ENCODE assay signal across 9 cellular contexts in genomic region chr2:10935953-10936942, GRCh38. TPM values are rescaled to one million over a fixed set of nuclear protein-coding genes. Genes with fewer than 3 reads are reported as not detected.
DNase-seq lines count a peak whose midpoint lies in the region; ATAC-seq, FAIRE-seq and TF ChIP-seq lines count a peak whose summit lies in the region.
"Had no signal": no experiment of that assay in that cellular context is flagged by ENCODE, and none has a peak within 500 bp of the region (broad histone marks: within the 10 kb centered on the region; RNA-seq: fewer than 3 reads in every experiment).

No MANE protein-coding gene starts in this region.

- H3K4me3 ChIP-seq in IMR-90 (ENCODE audit: insufficient read depth, low read depth, low read length) (no peak overlapping the region), K562 (no peak overlapping the region), HepG2 (replicated peaks in 1 of 3; ENCODE audit: insufficient read depth in 1 of 3, low read depth in 2 of 3, low read length in 3 of 3) (no peak overlapping the region), spleen (no peak overlapping the region)

- H3K23ac ChIP-seq in IMR-90 (ENCODE audit: low read depth, low read length) = peak overlapping the region; percentile 92

- TF ChIP-seq RAD21 in IMR-90 (IDR thresholded peaks at IDR 0.05; ENCODE audit: low read length) (peak; percentile 41; the same call in 1 of the 2 replicates), K562 (CRISPR knock-in tag; conservative IDR thresholded peaks at IDR 0.05 in 1 of 2, IDR thresholded peaks at IDR 0.05 in 1 of 2) (no peak), HepG2 (CRISPR knock-in tag; IDR thresholded peaks at IDR 0.05) (peak; percentile 27; the same call in 1 of the 2 replicates)

- H2BK20ac ChIP-seq in IMR-90 (ENCODE audit: low read depth, low read length) = peak overlapping the region; percentile 99

- H2AK9ac ChIP-seq in IMR-90 (replicated peaks; ENCODE audit: low read depth, low read length, poor library complexity) = peak overlapping the region; percentile 70

- H2BK15ac ChIP-seq in IMR-90 (ENCODE audit: low read depth, low read length) = peak overlapping the region; percentile 98

- peak overlapping the region; percentile 99 for H2BK120ac ChIP-seq in IMR-90 (ENCODE audit: low read depth, low read length)

- H4K8ac ChIP-seq in IMR-90 (ENCODE audit: low read depth in 2 of 2, low read length in 2 of 2) = peak overlapping the region; percentile 37 to 88

- BruUV-seq in IMR-90 (replicated peaks; lab: Mats Ljungman, UMichigan) (no TSS peak), K562 (replicated peaks; lab: Mats Ljungman, UMichigan) (no TSS peak), HepG2 (replicated peaks; lab: Mats Ljungman, UMichigan) (no TSS peak)

- peak overlapping the region; percentile 97 for H4K91ac ChIP-seq in IMR-90 (ENCODE audit: insufficient read depth, low read depth, low read length)

- FAIRE-seq in K562 (lab: Jason Lieb, UNC) (no peak), HepG2 (lab: Jason Lieb, UNC) (peak; percentile 99)

- H3K79me2 ChIP-seq in K562 (ENCODE audit: control insufficient read depth, insufficient read depth, low read length) (no peaks in the 10 kb centered on the region), HepG2 (ENCODE audit: insufficient read depth, low read length) (no peaks in the 10 kb centered on the region)

- H2BK5ac ChIP-seq in IMR-90 (ENCODE audit: low read depth, low read length, poor library complexity, severe bottlenecking) = peak overlapping the region; percentile 93

- peaks cover 0 to 23% of the 10 kb centered on the region in 2 experiments; a peak in 2 of 4 replicates for H3K79me1 ChIP-seq in IMR-90 (ENCODE audit: low read depth in 1 of 2, low read length in 2 of 2)

- 0 out of 2 replicates have a peak, but pooled peaks have one; percentile 49 for TF ChIP-seq POLR2A in IMR-90 (IDR thresholded peaks at IDR 0.05; ENCODE audit: low read depth, low read length)
- no peak for TF ChIP-seq POLR2A in K562 (conservative IDR thresholded peaks at IDR 0.05)
- TF ChIP-seq POLR2A in HepG2 (IDR thresholded peaks at IDR 0.05; ENCODE audit: insufficient read depth in 1 of 2, low read depth in 2 of 2, low read length in 2 of 2) = no peak
- no peak for TF ChIP-seq POLR2A in spleen (IDR thresholded peaks at IDR 0.05)

- H3K27me3 ChIP-seq in IMR-90 (ENCODE audit: control insufficient read depth, insufficient read depth, low read length) (no peaks in the 10 kb centered on the region), K562 (ENCODE audit: control insufficient read depth in 2 of 2, insufficient read depth in 2 of 2, low read length in 2 of 2) (peaks cover 31 to 52% of the 10 kb centered on the region in 2 experiments; a peak in 4 of 5 replicates), HepG2 (ENCODE audit: control insufficient read depth in 1 of 2, insufficient read depth in 2 of 2, low read length in 2 of 2) (peaks cover 7 to 21% of the 10 kb centered on the region in 2 experiments; a peak in 3 of 5 replicates), spleen (replicated peaks in 1 of 7) (peaks cover 0 to 31% (median 0%) of the 10 kb centered on the region in 7 donors)

- intact Hi-C loops in IMR-90 (cut with micrococcal nuclease) (no loop called here), K562 (cut with micrococcal nuclease) (no loop called here), HepG2 (cut with micrococcal nuclease; ENCODE audit: unreplicated experiment) (no loop called here), spleen (cut with DNase I; ENCODE audit: low total_unique reads) (no loop called here)

- H4K20me1 ChIP-seq in IMR-90 (ENCODE audit: insufficient read depth, low read length) (no peaks in the 10 kb centered on the region), K562 (replicated peaks; ENCODE audit: control insufficient read depth, insufficient read depth, low read length) (no peaks in the 10 kb centered on the region), HepG2 (ENCODE audit: insufficient read depth, low read length) (no peaks in the 10 kb centered on the region)

- 0% methylated on average over 4 of the region's 17 CpGs; no CpG with 5 or more reads in 1 of the 2 experiments for WGBS in IMR-90 (ENCODE audit: extremely low coverage in 2 of 2, insufficient read length in 1 of 2), 2 experiments
- WGBS in K562 (ENCODE audit: insufficient coverage, low coverage, missing lambda C conversion rate) = 1% methylated on average over 17 of the region's 17 CpGs
- 22% methylated on average over 17 of the region's 17 CpGs for WGBS in HepG2 (ENCODE audit: low lambda C conversion rate)
- 80 to 90% (median 86%) methylated on average over 17 of the region's 17 CpGs for WGBS in spleen, 5 donors

- peak overlapping the region; percentile 71 for H2AFZ ChIP-seq in IMR-90 (replicated peaks; ENCODE audit: low read length, poor library complexity)
- no peak overlapping the region for H2AFZ ChIP-seq in K562 (ENCODE audit: low read depth, low read length)
- no peak overlapping the region for H2AFZ ChIP-seq in HepG2 (ENCODE audit: low read length)

- POLR2A ChIA-PET in IMR-90 (lab: Charles Lee; ENCODE audit: unreplicated experiment) = interaction anchor here (0.6 kb wide), 1 partner anchor 214 kb away, joined by 5 read pairs; no protein-coding TSS in a partner anchor
- POLR2A ChIA-PET in K562 (lab: Yijun Ruan, JAX) = interaction anchor here (0.9 kb wide), 1 partner anchor 25 kb away, joined by 3 read pairs; no protein-coding TSS in a partner anchor
- POLR2A ChIA-PET in HepG2 (lab: Yijun Ruan, JAX) = interaction anchor here (0.5 to 1.9 kb wide), 2 partner anchors 124 to 523 kb away, joined by 3 to 6 read pairs; partner anchors contain the start of gene PDIA6

- in situ Hi-C loops in Caki2 (cut with HindIII; ENCODE audit: low pct_unique_long_range_greater_than_20kb, low sequenced_read_pairs) = no loop called here
- in situ Hi-C loops in IMR-90 (cut with MboI; ENCODE audit: low sequenced_read_pairs) = no loop called here
- in situ Hi-C loops in K562 (cut with MboI) = no loop called here
- in situ Hi-C loops in HepG2 (cut with HindIII; ENCODE audit: extremely low pct_ligation_motif_present, low pct_unique_long_range_greater_than_20kb) = no loop called here

- peaks cover 39% of the 10 kb centered on the region for H3K4me1 ChIP-seq in IMR-90 (ENCODE audit: control insufficient read depth, insufficient read depth, low read length)
- H3K4me1 ChIP-seq in K562 (replicated peaks in 1 of 2; ENCODE audit: control insufficient read depth in 2 of 2, insufficient read depth in 2 of 2, low read length in 2 of 2) = no peaks in the 10 kb centered on the region; a peak in 2 of 5 replicates
- H3K4me1 ChIP-seq in HepG2 (ENCODE audit: insufficient read depth, low read length) = peaks cover 48% of the 10 kb centered on the region
- no peaks in the 10 kb centered on the region for H3K4me1 ChIP-seq in spleen

- H3K4me2 ChIP-seq in IMR-90 (ENCODE audit: low read depth, low read length) (peak overlapping the region; percentile 42), K562 (ENCODE audit: insufficient read depth, low read length) (no peak overlapping the region), HepG2 (ENCODE audit: low read depth, low read length) (peak overlapping the region; percentile 45)

- TF ChIP-seq CTCF in IMR-90 (conservative IDR thresholded peaks at IDR 0.05; ENCODE audit: low read depth, low read length) (0 out of 2 replicates have a peak, but pooled peaks have one; percentile 18), K562 (IDR thresholded peaks at IDR 0.05 in 2 of 3, conservative IDR thresholded peaks at IDR 0.05 in 1 of 3; ENCODE audit: insufficient read depth in 2 of 3, low read depth in 1 of 3, low read length in 3 of 3) (no peak), HepG2 (CRISPR knock-in tag; IDR thresholded peaks at IDR 0.05) (0 out of 2 replicates have a peak, but pooled peaks have one; percentile 20), spleen (IDR thresholded peaks at IDR 0.05 in 8 of 11, conservative IDR thresholded peaks at IDR 0.05 in 3 of 11) (no peak), GM20000 (IDR thresholded peaks at IDR 0.05; ENCODE audit: extremely low read depth, missing control alignments) (no peak)

- peak overlapping the region; percentile 66 for H3K18ac ChIP-seq in IMR-90 (ENCODE audit: low read depth, low read length)

- H3K9ac ChIP-seq in IMR-90 (ENCODE audit: low read depth, low read length) = 0 out of 2 replicates have a peak overlapping the region, but pooled peaks have one; percentile 8
- no peak overlapping the region for H3K9ac ChIP-seq in K562 (ENCODE audit: insufficient read depth in 1 of 2, low read depth in 2 of 2, low read length in 2 of 2)
- H3K9ac ChIP-seq in HepG2 (ENCODE audit: insufficient read depth, low read depth, low read length) = no peak overlapping the region

- peak overlapping the region; percentile 93 for H3K56ac ChIP-seq in IMR-90 (ENCODE audit: extremely low read depth, insufficient read depth, low read length)

- H4K5ac ChIP-seq in IMR-90 (ENCODE audit: low read depth, low read length) = peak overlapping the region; percentile 37

- H3K9me1 ChIP-seq in IMR-90 (ENCODE audit: insufficient read depth, low read length) (peaks cover 42% of the 10 kb centered on the region), K562 (ENCODE audit: control insufficient read depth, insufficient read depth, low read length) (no peaks in the 10 kb centered on the region)

- peak overlapping the region; percentile 99 for H2AK5ac ChIP-seq in IMR-90 (ENCODE audit: low read depth, low read length)

- ATAC-seq in IMR-90 (ENCODE audit: low read depth) (peak; percentile 94), K562 (peak; percentile 80), HepG2 (peak; percentile 98), HG03175 (IDR thresholded peaks at IDR 0.05; ENCODE audit: unreplicated experiment) (no peak)
- no peak for ATAC-seq in stimulated activated naive CD8-positive, alpha-beta T cell treated with anti-CD3 and anti-CD28 coated beads, Interleukin-15, Interleukin-2, amounts not matched to agents 100 U/mL and 50 U/mL, for 24 hours

- TF ChIP-seq EP300 in K562 (IDR thresholded peaks at IDR 0.05; ENCODE audit: low read length) (no peak), HepG2 (IDR thresholded peaks at IDR 0.05; ENCODE audit: low read depth in 2 of 2, low read length in 2 of 2) (peak; percentile 94 to 96), HepG2 (CRISPR knock-in tag; IDR thresholded peaks at IDR 0.05; ENCODE audit: borderline replicate concordance) (peak; percentile 95)

- H3K14ac ChIP-seq in IMR-90 (replicated peaks; ENCODE audit: low read depth, low read length) = peak overlapping the region; percentile 76

- peak overlapping the region; percentile 79 for H3K27ac ChIP-seq in IMR-90 (ENCODE audit: insufficient read depth, low read length)
- H3K27ac ChIP-seq in K562 (ENCODE audit: extremely low read depth, low read depth, low read length) = no peak overlapping the region
- peak overlapping the region; percentile 48 for H3K27ac ChIP-seq in HepG2 (ENCODE audit: extremely low read length, insufficient read depth, low read length)
- H3K27ac ChIP-seq in spleen = no peak overlapping the region

- DNase-seq in Caki2 (ENCODE audit: low read depth) (peak; percentile 97), IMR-90 (peak; percentile 100), K562 (ENCODE audit: extremely low read depth in 1 of 4, low spot score in 3 of 4) (peak; percentile 24 to 43 (median 28)), HepG2 (ENCODE audit: low spot score) (peak; percentile 98), spleen (no peak), GM20000 (ENCODE audit: low spot score) (no peak)
- no peak for DNase-seq in stimulated activated naive CD8-positive, alpha-beta T cell treated with anti-CD3 and anti-CD28 coated beads, Interleukin-15, Interleukin-2, amounts not matched to agents 100 U/mL and 50 U/mL, for 24 hours
- DNase-seq: Karpas-422 had no signal

- CTCF ChIA-PET in IMR-90 (lab: Yijun Ruan, JAX) = interaction anchor here (0.9 to 1.0 kb wide), 2 partner anchors 13 to 188 kb away, joined by 3 to 4 read pairs; no protein-coding TSS in a partner anchor
- CTCF ChIA-PET in K562 (lab: Yijun Ruan, JAX; ENCODE audit: low intra/inter-chr PET ratio) = no interaction called here
- CTCF ChIA-PET in HepG2 (lab: Yijun Ruan, JAX; ENCODE audit: low intra/inter-chr PET ratio, low total read pairs) = no interaction called here

- peak overlapping the region; percentile 94 for H3K4ac ChIP-seq in IMR-90 (ENCODE audit: low read depth, low read length)

- dilution Hi-C loops in IMR-90 (cut with HindIII; ENCODE audit: low sequenced_read_pairs, unreplicated experiment) = no loop called here

- H3K36me3 ChIP-seq in IMR-90 (ENCODE audit: control insufficient read depth, insufficient read depth, low read length) (no peaks in the 10 kb centered on the region), K562 (ENCODE audit: control insufficient read depth, insufficient read depth, low read length) (no peaks in the 10 kb centered on the region), HepG2 (replicated peaks in 1 of 2; ENCODE audit: control insufficient read depth in 1 of 2, insufficient read depth in 2 of 2, low read length in 2 of 2) (no peaks in the 10 kb centered on the region), spleen (no peaks in the 10 kb centered on the region)

- peaks cover 2% of the 10 kb centered on the region; the same call in 1 of the 2 replicates for H3K9me3 ChIP-seq in IMR-90 (ENCODE audit: control insufficient read depth, insufficient read depth, low read length)
- no peaks in the 10 kb centered on the region; the same call in 1 of the 2 replicates for H3K9me3 ChIP-seq in K562 (replicated peaks; ENCODE audit: control insufficient read depth, insufficient read depth, low read depth, low read length)
- peaks cover 20% of the 10 kb centered on the region for H3K9me3 ChIP-seq in HepG2 (ENCODE audit: low read length)
- H3K9me3 ChIP-seq in spleen = peaks cover 0 to 26% (median 20%) of the 10 kb centered on the region in 8 donors

RNA-seq across cellular contexts. Expression of gene KCNF1, which starts 24.5 kb away (rescaled TPM):
- total RNA-seq in Caki2 (2014; rRNA removed; shearing (Covaris generic); ENCODE audit: low replicate concordance) = 0.17 TPM in 1 of 2 replicates, not detected in the other
- 0.54 and 0.56 TPM in 2 replicates for total RNA-seq in IMR-90 (2012; rRNA removed)
- polyA plus RNA-seq in IMR-90 (2012; rRNA removed) = 1.4 TPM in 2 replicates
- 0.61 and 2.1 TPM in 2 replicates for polyA plus RNA-seq in IMR-90 (2012; cell fraction: cytosol; rRNA removed)
- 0.88 and 2.2 TPM in 2 replicates for polyA plus RNA-seq in IMR-90 (2012; cell fraction: nucleus; rRNA removed; ENCODE audit: low replicate concordance)
- total RNA-seq in K562 (2011; cell fraction: chromatin; rRNA removed; ENCODE audit: low replicate concordance) = not detected in 2 replicates
- not detected in 2 replicates for total RNA-seq in K562 (2011; cell fraction: nucleolus; rRNA removed)
- total RNA-seq in K562 (2011; cell fraction: nucleoplasm; rRNA removed) = not detected in 2 replicates
- total RNA-seq in K562 (2014; rRNA removed) = not detected in 2 replicates
- not detected in 2 replicates for total RNA-seq in K562 (2014; rRNA removed; fragmentation: Illumina TruSeq; extraction: Trizol)
- total RNA-seq in K562 (2015; rRNA removed; fragmentation: Illumina TruSeq; extraction: Trizol) = not detected in 2 replicates
- total RNA-seq in K562 (2021) = not detected in 2 replicates
- polyA plus RNA-seq in K562 (2011; rRNA removed) = not detected in 2 replicates
- polyA plus RNA-seq in K562 (2011; cell fraction: cytosol; rRNA removed) = not detected in 2 replicates
- polyA plus RNA-seq in K562 (2011; cell fraction: nucleus; rRNA removed) = not detected in 2 replicates
- not detected in 2 replicates for polyA plus RNA-seq in K562 (2012)
- polyA plus RNA-seq in K562 (2014; fragmentation: Illumina TruSeq; extraction: Trizol) = not detected in 2 replicates
- not detected for polyA plus RNA-seq in K562 (2014; fragmentation: Nextera tagmentation; extraction: Ambion mirVana)
- polyA plus RNA-seq in K562 (2014; rRNA removed) = not detected in 2 replicates
- polyA minus RNA-seq in K562 (2011; rRNA and poly(A)+ RNA removed) = not detected in 2 replicates
- polyA minus RNA-seq in K562 (2011; cell fraction: cytosol; rRNA and poly(A)+ RNA removed) = not detected in 2 replicates
- not detected in 2 replicates for polyA minus RNA-seq in K562 (2011; cell fraction: nucleus; rRNA and poly(A)+ RNA removed)
- 0.09 and 0.15 TPM in 2 replicates for total RNA-seq in HepG2 (2016; rRNA removed; fragmentation: Illumina TruSeq; extraction: Trizol)
- total RNA-seq in HepG2 (2016; cell fraction: cytosol; rRNA removed; fragmentation: Illumina TruSeq; extraction: Trizol; ENCODE audit: low read depth) = not detected in 2 replicates
- total RNA-seq in HepG2 (2016; cell fraction: insoluble cytoplasmic fraction; rRNA removed; fragmentation: Illumina TruSeq; extraction: Trizol) = 0.24 TPM in 1 of 2 replicates, not detected in the other
- 0.09 and 0.17 TPM in 2 replicates for total RNA-seq in HepG2 (2016; cell fraction: membrane; rRNA removed; fragmentation: Illumina TruSeq; extraction: Trizol)
- 0.22 TPM in 1 of 2 replicates, not detected in the other for total RNA-seq in HepG2 (2016; cell fraction: nucleus; rRNA removed; fragmentation: Illumina TruSeq; extraction: Trizol)
- polyA plus RNA-seq in HepG2 (2011; rRNA removed) = 0.12 and 0.17 TPM in 2 replicates
- polyA plus RNA-seq in HepG2 (2011; cell fraction: cytosol; rRNA removed) = 0.09 and 0.19 TPM in 2 replicates
- polyA plus RNA-seq in HepG2 (2011; cell fraction: nucleus; rRNA removed) = 0.14 and 0.16 TPM in 2 replicates
- polyA plus RNA-seq in HepG2 (2012) = 0.05 TPM in 1 of 2 replicates, not detected in the other
- polyA plus RNA-seq in HepG2 (2016; cell fraction: cytosol; fragmentation: Illumina TruSeq; extraction: Trizol; ENCODE audit: low read depth) = 0.07 and 0.10 TPM in 2 replicates
- 0.13 TPM in 2 replicates for polyA plus RNA-seq in HepG2 (2016; cell fraction: insoluble cytoplasmic fraction; fragmentation: Illumina TruSeq; extraction: Trizol; ENCODE audit: low read depth)
- polyA plus RNA-seq in HepG2 (2016; cell fraction: membrane; fragmentation: Illumina TruSeq; extraction: Trizol; ENCODE audit: low read depth) = 0.15 and 0.18 TPM in 2 replicates
- 0.33 and 0.39 TPM in 2 replicates for polyA plus RNA-seq in HepG2 (2016; cell fraction: nucleus; fragmentation: Illumina TruSeq; extraction: Trizol; ENCODE audit: insufficient read depth, low read depth)
- polyA minus RNA-seq in HepG2 (2011; rRNA and poly(A)+ RNA removed; ENCODE audit: low replicate concordance) = 0.18 TPM in 1 of 2 replicates, not detected in the other
- polyA minus RNA-seq in HepG2 (2011; cell fraction: cytosol; rRNA and poly(A)+ RNA removed) = 0.26 TPM in 1 of 2 replicates, not detected in the other
- polyA minus RNA-seq in HepG2 (2011; cell fraction: nucleus; rRNA and poly(A)+ RNA removed) = not detected in 2 replicates
- total RNA-seq in spleen = 1 to 10 TPM in 2 of 7 donors, under 1 TPM in 2, not detected in 3; 0.25 to 1.2 (median 0.65) TPM
- under 1 TPM; 0.16 to 0.91 (median 0.57) TPM for polyA plus RNA-seq in spleen

Comparison
In these comparisons a context has a peak if more than half of its experiments do, and no peak if none do; other contexts are left out.
1. DNase-seq: peak in Caki2 (single experiment), IMR-90 (single experiment), K562 (4 of 4) and HepG2 (single experiment); none in stimulated activated naive CD8-positive, alpha-beta T cell treated with anti-CD3 and anti-CD28 coated beads, Interleukin-15, Interleukin-2, amounts not matched to agents 100 U/mL and 50 U/mL, for 24 hours (single experiment), spleen (single experiment) and GM20000 (single experiment).
2. ATAC-seq: peak in IMR-90 (single experiment), K562 (single experiment) and HepG2 (single experiment); none in stimulated activated naive CD8-positive, alpha-beta T cell treated with anti-CD3 and anti-CD28 coated beads, Interleukin-15, Interleukin-2, amounts not matched to agents 100 U/mL and 50 U/mL, for 24 hours (single experiment) and HG03175 (single experiment).
3. H3K27ac ChIP-seq: peak in IMR-90 (single experiment) and HepG2 (single experiment); none in K562 (single experiment) and spleen (0 of 8).
4. CTCF ChIP-seq: peak in IMR-90 (single experiment) and HepG2 (single experiment); none in K562 (0 of 3), spleen (0 of 11) and GM20000 (single experiment).